In genomic region chr19:10543420-10544241, GRCh38 we compare ENCODE assay signal across 8 cellular contexts. TPM values are rescaled to one million over a fixed set of nuclear protein-coding genes. Genes with fewer than 3 reads are reported as not detected.
DNase-seq lines count a peak whose midpoint lies in the region; ATAC-seq and TF ChIP-seq lines count a peak whose summit lies in the region.

Gene ATG4D, plus strand, starts transcription at chr19:10543904. Its CDS starts 187 bp downstream, at chr19:10544091.

- H3K27me3 Mint-ChIP-seq in CD4-positive, alpha-beta T cell, result peaks cover 5% of the 10 kb centered on the region
- H3K27me3 Mint-ChIP-seq in activated T-helper 17 cell treated with anti-CD3 and anti-CD28 coated beads, Interleukin-2, amount 50 U/mL, for 72 hours, result no peaks in the 10 kb centered on the region
- no peaks in the 10 kb centered on the region for H3K27me3 Mint-ChIP-seq in natural killer cell (ENCODE audit: low read depth in 2 of 2)

- H3K9me3 ChIP-seq in CD4-positive, alpha-beta T cell (ENCODE audit: control insufficient read depth, low read length), result no peaks in the 10 kb centered on the region

- H3K27ac Mint-ChIP-seq in CD4-positive, alpha-beta T cell, result peak within 1 kb of the TSS; percentile 79
- H3K27ac Mint-ChIP-seq in activated T-helper 17 cell treated with anti-CD3 and anti-CD28 coated beads, Interleukin-2, amount 50 U/mL, for 72 hours, result peak within 1 kb of the TSS; percentile 81
- peak within 1 kb of the TSS; percentile 85 for H3K27ac Mint-ChIP-seq in natural killer cell

- CTCF ChIA-PET in CD4-positive, alpha-beta T cell (lab: Charles Lee), result interaction anchor here (1.3 to 3.7 kb wide), 2 partner anchors 10 to 24 kb away, joined by 3 to 24 read pairs; partner anchors contain the start of genes CDKN2D and KRI1

- peak; percentile 86 for ATAC-seq in CD4-positive, alpha-beta T cell (ENCODE audit: poor library complexity)
- ATAC-seq in GM21381 (IDR thresholded peaks at IDR 0.05; ENCODE audit: unreplicated experiment) (peak; percentile 78), natural killer cell (peak; percentile 83 to 90 (median 85))
- ATAC-seq in activated T-helper 17 cell treated with anti-CD3 and anti-CD28 coated beads, Interleukin-2, amount 50 U/mL, for 72 hours (replicated peaks), result peak; percentile 90
- peak; percentile 82 for ATAC-seq in stimulated activated naive CD8-positive, alpha-beta T cell treated with anti-CD3 and anti-CD28 coated beads, Interleukin-15, Interleukin-2, amounts not matched to agents 100 U/mL and 50 U/mL, for 24 hours

- no peaks in the 10 kb centered on the region for H3K9me3 Mint-ChIP-seq in CD4-positive, alpha-beta T cell
- H3K9me3 Mint-ChIP-seq in activated T-helper 17 cell treated with anti-CD3 and anti-CD28 coated beads, Interleukin-2, amount 50 U/mL, for 72 hours, result no peaks in the 10 kb centered on the region
- H3K9me3 Mint-ChIP-seq in natural killer cell, result no peaks in the 10 kb centered on the region

- no peak for TF ChIP-seq CTCF in CD4-positive, alpha-beta T cell (IDR thresholded peaks at IDR 0.05)
- TF ChIP-seq CTCF in natural killer cell (IDR thresholded peaks at IDR 0.05), result no peak

- peak; percentile 68 to 84 (median 78) for DNase-seq in CD4-positive, alpha-beta T cell
- DNase-seq in KG1 (lab: John Stamatoyannopoulos, UW) (peak; percentile 65), RPMI8226 (peak; percentile 98), fibroblast of peridontal ligament (ENCODE audit: extremely low read depth) (peak; percentile 44), natural killer cell (peak; percentile 79)
- peak; percentile 85 for DNase-seq in stimulated activated naive CD8-positive, alpha-beta T cell treated with anti-CD3 and anti-CD28 coated beads, Interleukin-15, Interleukin-2, amounts not matched to agents 100 U/mL and 50 U/mL, for 24 hours

- intact Hi-C loops in CD4-positive, alpha-beta T cell (cut with DNase I, micrococcal nuclease), result loop anchor here (1.0 to 5.0 kb wide), 4 partner anchors 23 to 110 kb away; partner anchors contain the start of genes KEAP1 (in 1 of the 2) and KRI1 (in 1 of the 2)
- intact Hi-C loops in natural killer cell (cut with micrococcal nuclease), result no loop called here

- POLR2A ChIA-PET in CD4-positive, alpha-beta T cell (lab: Charles Lee), result interaction anchor here (0.7 to 1.7 kb wide), 4 partner anchors 11 to 174 kb away, joined by 3 to 9 read pairs (median 6); partner anchors contain the start of genes CDKN2D and KRI1

- peak within 1 kb of the TSS; percentile 89 for H3K4me3 Mint-ChIP-seq in CD4-positive, alpha-beta T cell
- peak within 1 kb of the TSS; percentile 79 for H3K4me3 Mint-ChIP-seq in activated T-helper 17 cell treated with anti-CD3 and anti-CD28 coated beads, Interleukin-2, amount 50 U/mL, for 72 hours
- peak within 1 kb of the TSS; percentile 91 for H3K4me3 Mint-ChIP-seq in natural killer cell

- peaks cover 18% of the 10 kb centered on the region for H3K4me1 Mint-ChIP-seq in CD4-positive, alpha-beta T cell (ENCODE audit: low read depth)
- no peaks in the 10 kb centered on the region for H3K4me1 Mint-ChIP-seq in activated T-helper 17 cell treated with anti-CD3 and anti-CD28 coated beads, Interleukin-2, amount 50 U/mL, for 72 hours
- H3K4me1 Mint-ChIP-seq in natural killer cell, result peaks cover 18 to 33% of the 10 kb centered on the region in 2 donors

- peak within 1 kb of the TSS; percentile 78 for H3K27ac ChIP-seq in CD4-positive, alpha-beta T cell (ENCODE audit: low read depth, low read length)

- H3K27me3 ChIP-seq in CD4-positive, alpha-beta T cell (ENCODE audit: control insufficient read depth, insufficient read depth, low read length), result no peaks in the 10 kb centered on the region

- H3K36me3 Mint-ChIP-seq in CD4-positive, alpha-beta T cell (ENCODE audit: low read depth), result peaks cover 11% of the 10 kb centered on the region
- peaks cover 23% of the 10 kb centered on the region for H3K36me3 Mint-ChIP-seq in activated T-helper 17 cell treated with anti-CD3 and anti-CD28 coated beads, Interleukin-2, amount 50 U/mL, for 72 hours (ENCODE audit: low read depth)
- H3K36me3 Mint-ChIP-seq in natural killer cell, result no peaks in the 10 kb centered on the region

RNA-seq across cellular contexts. Expression of gene ATG4D, which starts in this region (rescaled TPM):
- total RNA-seq in CD4-positive, alpha-beta T cell, result 10 to 100 TPM; 81.1 to 84.6 TPM
- 10 to 100 TPM; 27.4 to 37.8 TPM for total RNA-seq in activated T-helper 17 cell treated with anti-CD3 and anti-CD28 coated beads, Interleukin-2, amount 50 U/mL, for 72 hours
- total RNA-seq in natural killer cell, result 100 to 1,000 TPM; 128 to 155 (median 138) TPM

Comparison
In these comparisons a context has a peak if more than half of its experiments do, and no peak if none do; other contexts are left out.
1. Peak in every context shown above with its lines: DNase-seq, ATAC-seq and H3K27ac ChIP-seq.
2. DNase-seq: peak in every context shown above with its lines; median percentile 98 in RPMI8226; 85 in stimulated activated naive CD8-positive, alpha-beta T cell treated with anti-CD3 and anti-CD28 coated beads, Interleukin-15, Interleukin-2, amounts not matched to agents 100 U/mL and 50 U/mL, for 24 hours; 79 in natural killer cell; 78 in CD4-positive, alpha-beta T cell; 65 in KG1; 44 in fibroblast of peridontal ligament.